ENCODE assay signal across 25 cellular contexts in genomic region chr12:67692966-67693365, GRCh38. TPM values are rescaled to one million over a fixed set of nuclear protein-coding genes. Genes with fewer than 3 reads are reported as not detected.
DNase-seq lines count a peak whose midpoint lies in the region; ATAC-seq and FAIRE-seq lines count a peak whose summit lies in the region.
"Had no signal": no experiment of that assay in that cellular context is flagged by ENCODE, and none has a peak within 500 bp of the region (broad histone marks: within the 10 kb centered on the region; RNA-seq: fewer than 3 reads in every experiment).

No MANE protein-coding gene starts in this region.

- DNase-seq in GM19239 (ENCODE audit: insufficient read length, low spot score) (no peak), dedifferentiated amniotic fluid mesenchymal stem cell (ENCODE audit: extremely low spot score) (no peak), GM19240 (ENCODE audit: insufficient read length, low spot score) (no peak), retina (no peak)
- DNase-seq: activated CD4-positive, alpha-beta memory T cell treated with anti-CD3 and anti-CD28 coated beads for 36 hours; activated naive CD4-positive, alpha-beta T cell; amygdala; COR-L47; DND-41; foreskin melanocyte; kidney; mesenchymal stem cell; naive thymus-derived CD8-positive, alpha-beta T cell; NCI-H146; NCI-H2171; OCI-M1 had no signal

- H3K4me3 Mint-ChIP-seq in activated T-helper 17 cell treated with anti-CD3 and anti-CD28 coated beads, Interleukin-2, amount 50 U/mL, for 72 hours, result no peak overlapping the region
- H3K4me3 Mint-ChIP-seq: activated CD4-positive, alpha-beta memory T cell treated with anti-CD3 and anti-CD28 coated beads for 36 hours; GM23338; naive thymus-derived CD8-positive, alpha-beta T cell; stimulated activated memory B cell treated with anti-CD40 and anti-IgM and Interleukin-4, amounts not matched to agents 10 μg/mL and 1 μg/mL and 100 μg/mL, for 72 hours; T-helper 2 cell treated with Interferon-gamma antibody and Interleukin-4, amounts not matched to agents 5 μg/mL and 100 μg/mL, for 36 hours; WTC11 had no signal

- peaks cover 16% of the 10 kb centered on the region for H3K4me1 Mint-ChIP-seq in activated T-helper 17 cell treated with anti-CD3 and anti-CD28 coated beads, Interleukin-2, amount 50 U/mL, for 72 hours

- FAIRE-seq in GM19239 (lab: Jason Lieb, UNC), result peak; percentile 8
- FAIRE-seq: HepG2, kidney had no signal

- H3K36me3 Mint-ChIP-seq in activated T-helper 17 cell treated with anti-CD3 and anti-CD28 coated beads, Interleukin-2, amount 50 U/mL, for 72 hours (ENCODE audit: low read depth), result no peaks in the 10 kb centered on the region
- H3K36me3 Mint-ChIP-seq: WTC11 had no signal

- peak; percentile 72 for ATAC-seq in HG02759 (IDR thresholded peaks at IDR 0.05; ENCODE audit: unreplicated experiment)
- ATAC-seq in HG03460 (IDR thresholded peaks at IDR 0.05; ENCODE audit: unreplicated experiment), result peak; percentile 65
- no peak for ATAC-seq in activated T-helper 17 cell treated with anti-CD3 and anti-CD28 coated beads, Interleukin-2, amount 50 U/mL, for 72 hours (replicated peaks)
- ATAC-seq: GM23338; HepG2; naive thymus-derived CD8-positive, alpha-beta T cell; sciatic nerve; stimulated activated memory B cell treated with anti-CD40 and anti-IgM and Interleukin-4, amounts not matched to agents 10 μg/mL and 1 μg/mL and 100 μg/mL, for 72 hours; WTC11 had no signal

- no peaks in the 10 kb centered on the region for H3K9me3 Mint-ChIP-seq in activated T-helper 17 cell treated with anti-CD3 and anti-CD28 coated beads, Interleukin-2, amount 50 U/mL, for 72 hours
- H3K9me3 Mint-ChIP-seq: activated CD4-positive, alpha-beta memory T cell treated with anti-CD3 and anti-CD28 coated beads for 36 hours; GM23338; naive thymus-derived CD8-positive, alpha-beta T cell; T-helper 2 cell treated with Interferon-gamma antibody and Interleukin-4, amounts not matched to agents 5 μg/mL and 100 μg/mL, for 36 hours had no signal

- H3K27ac Mint-ChIP-seq in activated T-helper 17 cell treated with anti-CD3 and anti-CD28 coated beads, Interleukin-2, amount 50 U/mL, for 72 hours, result no peak overlapping the region
- H3K27ac Mint-ChIP-seq: activated CD4-positive, alpha-beta memory T cell treated with anti-CD3 and anti-CD28 coated beads for 36 hours; GM23338; stimulated activated memory B cell treated with anti-CD40 and anti-IgM and Interleukin-4, amounts not matched to agents 10 μg/mL and 1 μg/mL and 100 μg/mL, for 72 hours; T-helper 2 cell treated with Interferon-gamma antibody and Interleukin-4, amounts not matched to agents 5 μg/mL and 100 μg/mL, for 36 hours; WTC11 had no signal

- H3K27me3 Mint-ChIP-seq in activated T-helper 17 cell treated with anti-CD3 and anti-CD28 coated beads, Interleukin-2, amount 50 U/mL, for 72 hours, result no peaks in the 10 kb centered on the region
- H3K27me3 Mint-ChIP-seq: naive thymus-derived CD8-positive, alpha-beta T cell; stimulated activated memory B cell treated with anti-CD40 and anti-IgM and Interleukin-4, amounts not matched to agents 10 μg/mL and 1 μg/mL and 100 μg/mL, for 72 hours had no signal

RNA-seq across cellular contexts. Expression of gene DYRK2, which starts 44.4 kb away (rescaled TPM):
- 10 to 100 TPM; 16.6 to 17.6 TPM for total RNA-seq in activated T-helper 17 cell treated with anti-CD3 and anti-CD28 coated beads, Interleukin-2, amount 50 U/mL, for 72 hours
